Comparison of ENCODE assay signal across 1 cellular context in genomic region chr14:70902186-70902585, GRCh38.
TF ChIP-seq lines count a peak whose summit lies in the region.

No MANE protein-coding gene starts in this region.

TF ChIP-seq in SK-N-SH treated with all-trans-retinoic acid at 6 μM for 48 hours, 23 proteins besides CTCF, POLR2A, EP300 and RAD21 (continued from another document):
- TF ChIP-seq GLIS3 (CRISPR knock-in tag; IDR thresholded peaks at IDR 0.05) (no peak), ZFP30 (CRISPR knock-in tag; IDR thresholded peaks at IDR 0.05) (no peak), ZC3H10 (CRISPR knock-in tag; IDR thresholded peaks at IDR 0.05) (no peak)
TF ChIP-seq in SK-N-SH treated with all-trans-retinoic acid at 6 μM for 48 hours: peak in this region for 0.
